8 cellular contexts compared by ENCODE assay signal in the genomic region with DNA sequence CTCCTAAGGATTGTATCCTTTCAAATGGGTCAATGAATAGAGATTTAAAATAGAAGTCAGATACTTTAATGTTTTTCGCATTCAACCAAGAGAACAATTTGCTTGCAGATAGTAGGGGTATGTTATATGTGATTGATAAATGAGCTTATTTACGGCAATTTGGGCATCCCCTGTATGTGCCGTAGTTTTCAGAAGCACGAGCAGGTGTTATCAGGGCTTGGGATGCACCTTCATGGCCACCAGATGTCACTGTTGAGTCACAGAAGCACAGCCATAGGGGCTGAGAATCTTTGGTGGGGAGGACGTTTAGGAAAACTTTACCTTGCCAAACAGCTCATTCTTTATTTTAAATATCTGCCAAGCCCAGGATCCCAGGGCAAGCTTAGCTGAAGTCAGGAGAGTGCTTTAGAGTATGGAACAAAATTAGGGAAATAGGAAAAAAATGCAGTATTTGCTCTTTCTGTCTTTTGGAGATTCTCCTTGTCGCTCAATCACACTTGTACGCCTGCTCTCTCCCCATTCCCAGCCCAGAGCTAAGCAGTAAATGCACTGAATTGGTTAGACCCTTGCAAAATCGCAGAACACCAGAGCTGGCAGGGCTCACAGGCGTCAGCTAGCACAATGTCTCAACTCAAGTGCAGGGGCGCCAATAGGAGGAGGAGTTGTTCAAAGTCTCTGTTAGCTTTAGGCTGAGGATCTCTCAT.
DNase-seq lines count a peak whose midpoint lies in the region; ATAC-seq, FAIRE-seq and TF ChIP-seq lines count a peak whose summit lies in the region.

No MANE protein-coding gene starts in this region.

- FAIRE-seq in RCC 7860 (lab: Jason Lieb, UNC), result no peak

- H3K9me3 ChIP-seq in upper lobe of left lung, result no peaks in the 10 kb centered on the region

- H3K4me1 ChIP-seq in foreskin keratinocyte (no peaks in the 10 kb centered on the region), upper lobe of left lung (peaks cover 5 to 13% (median 6%) of the 10 kb centered on the region in 4 donors)

- TF ChIP-seq CTCF in foreskin keratinocyte (conservative IDR thresholded peaks at IDR 0.05) (peak; percentile 89), osteocyte (IDR thresholded peaks at IDR 0.05) (peak; percentile 92), upper lobe of left lung (IDR thresholded peaks at IDR 0.05) (peak; percentile 63 to 92 (median 84))

- no peaks in the 10 kb centered on the region for H3K36me3 ChIP-seq in upper lobe of left lung

- peaks cover 16% of the 10 kb centered on the region for H3K27me3 Mint-ChIP-seq in activated T-helper 17 cell treated with anti-CD3 and anti-CD28 coated beads, Interleukin-2, amount 50 U/mL, for 72 hours
- H3K27me3 Mint-ChIP-seq in osteocyte (ENCODE audit: unreplicated experiment), result peaks cover 71% of the 10 kb centered on the region

- no peak for TF ChIP-seq POLR2A in upper lobe of left lung (IDR thresholded peaks at IDR 0.05)

- peaks cover 78% of the 10 kb centered on the region for H3K27me3 ChIP-seq in foreskin keratinocyte
- H3K27me3 ChIP-seq in upper lobe of left lung, result no peaks in the 10 kb centered on the region

- peak; percentile 63 for ATAC-seq in HG03342 (IDR thresholded peaks at IDR 0.05; ENCODE audit: unreplicated experiment)
- peak; percentile 56 for ATAC-seq in activated T-helper 17 cell treated with anti-CD3 and anti-CD28 coated beads, Interleukin-2, amount 50 U/mL, for 72 hours (replicated peaks)
- ATAC-seq in foreskin keratinocyte, result peak; percentile 82
- ATAC-seq in upper lobe of left lung (ENCODE audit: low FRiP score in 2 of 2), result peak; percentile 79 to 85

- H3K27ac ChIP-seq in foreskin keratinocyte, result no peak overlapping the region
- H3K27ac ChIP-seq in upper lobe of left lung, result no peak overlapping the region

- no peak overlapping the region for H3K4me3 ChIP-seq in upper lobe of left lung

- H3K4me1 Mint-ChIP-seq in activated T-helper 17 cell treated with anti-CD3 and anti-CD28 coated beads, Interleukin-2, amount 50 U/mL, for 72 hours, result peaks cover 12% of the 10 kb centered on the region
- H3K4me1 Mint-ChIP-seq in osteocyte (ENCODE audit: unreplicated experiment), result no peaks in the 10 kb centered on the region

- no peak overlapping the region for H3K27ac Mint-ChIP-seq in activated T-helper 17 cell treated with anti-CD3 and anti-CD28 coated beads, Interleukin-2, amount 50 U/mL, for 72 hours
- H3K27ac Mint-ChIP-seq in osteocyte (ENCODE audit: unreplicated experiment), result no peak overlapping the region

- H3K4me3 Mint-ChIP-seq in activated T-helper 17 cell treated with anti-CD3 and anti-CD28 coated beads, Interleukin-2, amount 50 U/mL, for 72 hours, result no peak overlapping the region
- H3K4me3 Mint-ChIP-seq in osteocyte (ENCODE audit: unreplicated experiment), result no peak overlapping the region

- no peaks in the 10 kb centered on the region for H3K36me3 Mint-ChIP-seq in activated T-helper 17 cell treated with anti-CD3 and anti-CD28 coated beads, Interleukin-2, amount 50 U/mL, for 72 hours (ENCODE audit: low read depth)
- H3K36me3 Mint-ChIP-seq in osteocyte (ENCODE audit: unreplicated experiment), result no peaks in the 10 kb centered on the region

- H3K9me3 Mint-ChIP-seq in activated T-helper 17 cell treated with anti-CD3 and anti-CD28 coated beads, Interleukin-2, amount 50 U/mL, for 72 hours, result peaks cover 11% of the 10 kb centered on the region
- H3K9me3 Mint-ChIP-seq in osteocyte (ENCODE audit: unreplicated experiment), result no peaks in the 10 kb centered on the region

- TF ChIP-seq EP300 in upper lobe of left lung (IDR thresholded peaks at IDR 0.05), result no peak

- DNase-seq in NCI-H524 (lab: John Stamatoyannopoulos, UW) (peak; percentile 23 to 72), NCI-H524 treated with DMSO at 0.1 percent for 48 hours (lab: John Stamatoyannopoulos, UW) (no peak), RCC 7860 (ENCODE audit: low spot score) (peak; percentile 19), foreskin keratinocyte (peak in 1 of 2 donors; percentile 32), osteocyte (ENCODE audit: extremely low spot score, unreplicated experiment) (no peak), upper lobe of left lung (peak in 1 of 2 donors; percentile 47)

- WGBS in upper lobe of left lung, 2 donors, result 30 to 33% methylated on average over 10 of the region's 10 CpGs

Comparison
In these comparisons a context has a peak if more than half of its experiments do, and no peak if none do; other contexts are left out.
1. DNase-seq: peak in NCI-H524 (2 of 2) and RCC 7860 (single experiment); none in NCI-H524 treated with DMSO at 0.1 percent for 48 hours (single experiment) and osteocyte (single experiment).
2. Peak in every context shown above with its lines, with median percentiles within 50 percentile points of each other: ATAC-seq and CTCF ChIP-seq.